In genomic region chr6:136500414-136500813, GRCh38 we compare ENCODE assay signal across 17 cellular contexts.
"Had no signal": no experiment of that assay in that cellular context is flagged by ENCODE, and none has a peak within 500 bp of the region (broad histone marks: within the 10 kb centered on the region; RNA-seq: fewer than 3 reads in every experiment).

No MANE protein-coding gene starts in this region.

- H3K4me3 Mint-ChIP-seq: dendritic cell treated with granulocyte-macrophage colony-stimulating factor and Interleukin-4, amounts not matched to agents 40 ng/mL and 50 ng/mL, for 4 days; effector memory CD8-positive, alpha-beta T cell; naive thymus-derived CD8-positive, alpha-beta T cell had no signal

- H3K36me3 ChIP-seq: esophagus squamous epithelium, neutrophil, ovary, right atrium auricular region, stomach, thoracic aorta, transverse colon had no signal

- H3K36me3 Mint-ChIP-seq: naive thymus-derived CD8-positive, alpha-beta T cell had no signal

- ATAC-seq: effector memory CD8-positive, alpha-beta T cell; naive thymus-derived CD8-positive, alpha-beta T cell had no signal

- H3K27ac ChIP-seq: esophagus squamous epithelium, neutrophil, ovary, right atrium auricular region, stomach, thoracic aorta, transverse colon had no signal

- FAIRE-seq: colon, small intestine had no signal

- H3K27me3 ChIP-seq: esophagus squamous epithelium, neutrophil, ovary, right atrium auricular region, stomach, transverse colon had no signal

- H3K27ac Mint-ChIP-seq: dendritic cell treated with granulocyte-macrophage colony-stimulating factor and Interleukin-4, amounts not matched to agents 40 ng/mL and 50 ng/mL, for 4 days; effector memory CD8-positive, alpha-beta T cell; naive thymus-derived CD8-positive, alpha-beta T cell had no signal

- H3K9me3 ChIP-seq: esophagus squamous epithelium, neutrophil, ovary, right atrium auricular region, stomach, thoracic aorta, transverse colon had no signal

- H3K27me3 Mint-ChIP-seq: dendritic cell treated with granulocyte-macrophage colony-stimulating factor and Interleukin-4, amounts not matched to agents 40 ng/mL and 50 ng/mL, for 4 days had no signal

- H3K4me1 ChIP-seq: right atrium auricular region, stomach, transverse colon had no signal

- H3K4me3 ChIP-seq: esophagus squamous epithelium, ovary, right atrium auricular region, stomach, thoracic aorta, transverse colon had no signal

- DNase-seq: effector memory CD8-positive, alpha-beta T cell; esophagus squamous epithelium; foreskin fibroblast; kidney glomerular epithelial cell; mammary epithelial cell; naive thymus-derived CD8-positive, alpha-beta T cell; ovary; small intestine; stimulated activated CD4-positive, alpha-beta T cell treated with anti-CD3 and anti-CD28 coated beads, Interleukin-12 subunit alpha, Interleukin-12 subunit beta, amount 100 ng/mL, for 4 hours; stimulated activated naive CD4-positive, alpha-beta T cell; stomach; transverse colon had no signal

- H3K9me3 Mint-ChIP-seq: dendritic cell treated with granulocyte-macrophage colony-stimulating factor and Interleukin-4, amounts not matched to agents 40 ng/mL and 50 ng/mL, for 4 days; effector memory CD8-positive, alpha-beta T cell; naive thymus-derived CD8-positive, alpha-beta T cell had no signal
